ENCODE assay signal across 8 cellular contexts in the genomic region with DNA sequence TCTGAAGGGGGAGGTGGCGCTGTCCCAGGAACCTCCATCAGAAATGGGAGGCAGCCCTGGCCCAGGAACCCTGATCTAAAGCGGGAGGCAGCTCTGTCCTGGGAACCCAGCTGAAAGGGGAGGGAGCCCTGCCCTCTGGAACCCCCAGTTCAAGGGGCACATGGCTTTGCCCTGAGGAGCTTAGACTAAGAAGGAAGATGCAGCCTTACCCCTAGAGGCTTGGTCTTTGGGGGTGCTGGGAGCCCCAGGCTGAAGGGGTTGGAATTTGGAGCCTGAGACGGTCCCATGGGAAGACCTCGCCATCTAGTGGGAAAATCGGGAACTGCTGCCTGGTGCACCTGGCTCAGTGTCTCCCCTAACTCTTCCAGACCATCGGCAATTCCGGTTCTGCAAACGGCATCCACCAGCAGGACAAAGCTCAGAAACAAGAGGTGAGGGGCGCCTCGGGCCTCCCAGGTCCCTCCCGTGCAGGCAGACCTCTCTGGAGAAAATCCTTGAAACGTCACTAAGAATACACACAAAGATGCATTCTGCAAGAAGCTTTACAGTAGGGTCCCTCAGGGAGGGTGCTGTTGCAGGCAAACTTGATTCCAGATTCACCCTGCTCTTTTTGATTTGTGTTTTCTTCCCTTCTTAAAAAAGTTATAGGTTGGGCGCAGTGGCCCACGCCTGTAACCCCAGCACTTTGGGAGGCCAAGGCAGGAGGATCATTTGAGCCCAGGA. TPM values are rescaled to one million over a fixed set of nuclear protein-coding genes. Genes with fewer than 3 reads are reported as not detected.
A peak's percentile ranks its signal among the peaks of the same experiment; 100 is the strongest.
DNase-seq lines count a peak whose midpoint lies in the region; ATAC-seq and TF ChIP-seq lines count a peak whose summit lies in the region.

No MANE protein-coding gene starts in this region.

- no peak for ATAC-seq in GM18858 (IDR thresholded peaks at IDR 0.05; ENCODE audit: unreplicated experiment)

- intact Hi-C loops in Caco-2 (cut with micrococcal nuclease; ENCODE audit: unreplicated experiment), result loop anchor here (1.0 to 2.0 kb wide), 2 partner anchors 195 to 332 kb away; no protein-coding TSS in a partner anchor
- intact Hi-C loops in activated T-helper 2 cell treated with anti-CD3 and anti-CD28 coated beads, Interferon-gamma antibody, Interleukin-2, Interleukin-4, amounts not matched to agents 10 μg/mL and 5 μg/mL and 100 μg/mL, durations not matched to agents 14 hours and 24 hours and 36 hours (cut with micrococcal nuclease), result loop anchor here (1.0 kb wide), 2 partner anchors 195 to 333 kb away; no protein-coding TSS in a partner anchor

- DNase-seq in Caco-2 (peak; percentile 76 to 83), HS-27A (ENCODE audit: low read depth) (peak; percentile 30), RKO (ENCODE audit: low spot score) (peak; percentile 71), foreskin melanocyte (peak; percentile 38), type B pancreatic cell (ENCODE audit: extremely low spot score, unreplicated experiment) (peak; percentile 82)
- peak; percentile 55 for DNase-seq in activated T-helper 2 cell treated with anti-CD3 and anti-CD28 coated beads, Interferon-gamma antibody, Interleukin-2, Interleukin-4, amounts not matched to agents 10 μg/mL and 5 μg/mL and 100 μg/mL, durations not matched to agents 14 hours and 24 hours and 36 hours (ENCODE audit: low spot score)

- H3K36me3 ChIP-seq in Caco-2 (ENCODE audit: control insufficient read depth, insufficient read depth, low read length) (peaks cover 2% of the 10 kb centered on the region; the same call in 1 of the 2 replicates), parathyroid adenoma (ENCODE audit: control insufficient read depth, insufficient read depth, low read length) (no peaks in the 10 kb centered on the region)

- POLR2A ChIA-PET in Caco-2 (lab: Charles Lee), result no interaction called here

- H3K27ac Mint-ChIP-seq in Caco-2 (ENCODE audit: unreplicated experiment) (no peak overlapping the region), type B pancreatic cell (no peak overlapping the region)
- H3K27ac Mint-ChIP-seq in activated T-helper 2 cell treated with anti-CD3 and anti-CD28 coated beads, Interferon-gamma antibody, Interleukin-2, Interleukin-4, amounts not matched to agents 10 μg/mL and 5 μg/mL and 100 μg/mL, durations not matched to agents 14 hours and 24 hours and 36 hours, result no peak overlapping the region

- H3K4me1 ChIP-seq in Caco-2 (no peaks in the 10 kb centered on the region), parathyroid adenoma (no peaks in the 10 kb centered on the region)

- H3K27ac ChIP-seq in parathyroid adenoma, result no peak overlapping the region

- H3K4me2 ChIP-seq in parathyroid adenoma (ENCODE audit: low read length), result no peak overlapping the region

- peaks cover 22% of the 10 kb centered on the region for H3K36me3 Mint-ChIP-seq in Caco-2 (ENCODE audit: insufficient read depth, unreplicated experiment)
- no peaks in the 10 kb centered on the region for H3K36me3 Mint-ChIP-seq in activated T-helper 2 cell treated with anti-CD3 and anti-CD28 coated beads, Interferon-gamma antibody, Interleukin-2, Interleukin-4, amounts not matched to agents 10 μg/mL and 5 μg/mL and 100 μg/mL, durations not matched to agents 14 hours and 24 hours and 36 hours (ENCODE audit: low read depth)
- H3K36me3 Mint-ChIP-seq in type B pancreatic cell, result no peaks in the 10 kb centered on the region

- TF ChIP-seq CTCF in Caco-2 (IDR thresholded peaks at IDR 0.05; ENCODE audit: insufficient read depth in 1 of 2, low read depth in 1 of 2, low read length in 1 of 2, severe bottlenecking in 1 of 2, unreplicated experiment in 1 of 2) (peak; percentile 97), parathyroid adenoma (IDR thresholded peaks at IDR 0.05) (peak; percentile 99), type B pancreatic cell (conservative IDR thresholded peaks at IDR 0.05) (peak; percentile 98)

- no peak overlapping the region for H3K9ac ChIP-seq in parathyroid adenoma

- H3K27me3 ChIP-seq in Caco-2 (replicated peaks; ENCODE audit: control insufficient read depth, insufficient read depth, low read length), result no peaks in the 10 kb centered on the region
- H3K27me3 ChIP-seq in parathyroid adenoma (ENCODE audit: control insufficient read depth, insufficient read depth, low read length), result no peaks in the 10 kb centered on the region

- no peaks in the 10 kb centered on the region for H3K4me1 Mint-ChIP-seq in Caco-2 (ENCODE audit: low read depth, unreplicated experiment)
- no peaks in the 10 kb centered on the region for H3K4me1 Mint-ChIP-seq in activated T-helper 2 cell treated with anti-CD3 and anti-CD28 coated beads, Interferon-gamma antibody, Interleukin-2, Interleukin-4, amounts not matched to agents 10 μg/mL and 5 μg/mL and 100 μg/mL, durations not matched to agents 14 hours and 24 hours and 36 hours (ENCODE audit: low read depth)
- no peaks in the 10 kb centered on the region for H3K4me1 Mint-ChIP-seq in type B pancreatic cell (ENCODE audit: unreplicated experiment)

- no peak overlapping the region for H3K4me3 ChIP-seq in Caco-2 (ENCODE audit: low read depth, low read length)
- H3K4me3 ChIP-seq in parathyroid adenoma (ENCODE audit: low read depth, low read length), result no peak overlapping the region

- H3K27me3 Mint-ChIP-seq in Caco-2 (ENCODE audit: insufficient read depth, unreplicated experiment), result no peaks in the 10 kb centered on the region
- no peaks in the 10 kb centered on the region for H3K27me3 Mint-ChIP-seq in activated T-helper 2 cell treated with anti-CD3 and anti-CD28 coated beads, Interferon-gamma antibody, Interleukin-2, Interleukin-4, amounts not matched to agents 10 μg/mL and 5 μg/mL and 100 μg/mL, durations not matched to agents 14 hours and 24 hours and 36 hours (ENCODE audit: low read depth)
- no peaks in the 10 kb centered on the region for H3K27me3 Mint-ChIP-seq in type B pancreatic cell

- CTCF ChIA-PET in Caco-2 (lab: Charles Lee), result interaction anchor here (0.6 to 3.3 kb wide), 14 partner anchors 16 to 1280 kb away, joined by 3 to 76 read pairs (median 3); no protein-coding TSS in a partner anchor

- H3K4me3 Mint-ChIP-seq in Caco-2 (ENCODE audit: unreplicated experiment), result no peak overlapping the region
- no peak overlapping the region for H3K4me3 Mint-ChIP-seq in activated T-helper 2 cell treated with anti-CD3 and anti-CD28 coated beads, Interferon-gamma antibody, Interleukin-2, Interleukin-4, amounts not matched to agents 10 μg/mL and 5 μg/mL and 100 μg/mL, durations not matched to agents 14 hours and 24 hours and 36 hours (ENCODE audit: low read depth)
- no peak overlapping the region for H3K4me3 Mint-ChIP-seq in type B pancreatic cell

- H2AFZ ChIP-seq in parathyroid adenoma, result no peak overlapping the region

- no TSS peak for BruUV-seq in Caco-2 (replicated peaks; lab: Mats Ljungman, UMichigan)

- H3K9me3 ChIP-seq in Caco-2 (no peaks in the 10 kb centered on the region), parathyroid adenoma (ENCODE audit: control insufficient read depth, low read length) (no peaks in the 10 kb centered on the region)

- no peaks in the 10 kb centered on the region for H3K79me2 ChIP-seq in parathyroid adenoma

- H3K9me3 Mint-ChIP-seq in Caco-2 (ENCODE audit: unreplicated experiment) (no peaks in the 10 kb centered on the region), type B pancreatic cell (no peaks in the 10 kb centered on the region)
- H3K9me3 Mint-ChIP-seq in activated T-helper 2 cell treated with anti-CD3 and anti-CD28 coated beads, Interferon-gamma antibody, Interleukin-2, Interleukin-4, amounts not matched to agents 10 μg/mL and 5 μg/mL and 100 μg/mL, durations not matched to agents 14 hours and 24 hours and 36 hours, result no peaks in the 10 kb centered on the region

RNA-seq across cellular contexts. Expression of a gene that starts 52.4 kb away (rescaled TPM):
- total RNA-seq in Caco-2 (2022) (53.6 and 54.6 TPM in 2 replicates), type B pancreatic cell (ENCODE audit: low replicate concordance) (43.6 and 47.9 TPM in 2 replicates)
- 2.9 and 3.1 TPM in 2 replicates for total RNA-seq in activated T-helper 2 cell treated with anti-CD3 and anti-CD28 coated beads, Interferon-gamma antibody, Interleukin-2, Interleukin-4, amounts not matched to agents 10 μg/mL and 5 μg/mL and 100 μg/mL, durations not matched to agents 14 hours and 24 hours and 36 hours

Comparison
In these comparisons a context has a peak if more than half of its experiments do, and no peak if none do; other contexts are left out.
1. DNase-seq: peak in every context shown above with its lines; median percentile 82 in type B pancreatic cell; 80 in Caco-2; 71 in RKO; 55 in activated T-helper 2 cell treated with anti-CD3 and anti-CD28 coated beads, Interferon-gamma antibody, Interleukin-2, Interleukin-4, amounts not matched to agents 10 μg/mL and 5 μg/mL and 100 μg/mL, durations not matched to agents 14 hours and 24 hours and 36 hours; 38 in foreskin melanocyte; 30 in HS-27A.
2. RNA of a gene that starts 52.4 kb away (total RNA-seq): 53.6 to 54.6 TPM in Caco-2 and 43.6 to 47.9 TPM in type B pancreatic cell; 2.9 to 3.1 TPM in activated T-helper 2 cell treated with anti-CD3 and anti-CD28 coated beads, Interferon-gamma antibody, Interleukin-2, Interleukin-4, amounts not matched to agents 10 μg/mL and 5 μg/mL and 100 μg/mL, durations not matched to agents 14 hours and 24 hours and 36 hours; every median in the first group is over 10 times any median in the second.
3. Peak in every context shown above with its lines, with median percentiles within 50 percentile points of each other: CTCF ChIP-seq.